8 cellular contexts compared by ENCODE assay signal in genomic region chr2:156435392-156435724, GRCh38. TPM values are rescaled to one million over a fixed set of nuclear protein-coding genes. Genes with fewer than 3 reads are reported as not detected.
DNase-seq lines count a peak whose midpoint lies in the region; ATAC-seq and TF ChIP-seq lines count a peak whose summit lies in the region.

No MANE protein-coding gene starts in this region.

- peak overlapping the region; percentile 97; the same call in 1 of the 2 replicates for H2AFZ ChIP-seq in KMS-11 (ENCODE audit: low read depth)

- H3K4me3 ChIP-seq in KMS-11 (IDR thresholded peaks at IDR 0.05; ENCODE audit: insufficient read depth, low read depth, low read length) (no peak overlapping the region), choroid plexus epithelial cell (ENCODE audit: low read depth, low read length) (peak overlapping the region; percentile 77), mucosa of descending colon (peak overlapping the region; percentile 48)

- H3K27me3 ChIP-seq in KMS-11 (ENCODE audit: insufficient read depth, low read depth) = no peaks in the 10 kb centered on the region

- DNase-seq in choroid plexus epithelial cell (ENCODE audit: low read depth) (no peak), mucosa of descending colon (no peak), epidermal melanocyte (ENCODE audit: insufficient read length, low spot score) (no peak), NCI-H82 treated with DMSO at 0.1 percent for 48 hours (lab: John Stamatoyannopoulos, UW; ENCODE audit: unreplicated experiment) (no peak), OCI-M1 (lab: John Stamatoyannopoulos, UW) (no peak)

- no peaks in the 10 kb centered on the region for H3K9me3 ChIP-seq in mucosa of descending colon

- H3K9ac ChIP-seq in KMS-11 = no peak overlapping the region

- H3K4me2 ChIP-seq in KMS-11 = no peak overlapping the region

- intact Hi-C loops in mucosa of descending colon (cut with DNase I, micrococcal nuclease) = no loop called here

- no peak overlapping the region for H3K27ac ChIP-seq in KMS-11

- H4K20me1 ChIP-seq in KMS-11 (ENCODE audit: insufficient read depth) = no peaks in the 10 kb centered on the region

- H3K36me3 ChIP-seq in KMS-11 (ENCODE audit: insufficient read depth) (no peaks in the 10 kb centered on the region), mucosa of descending colon (ENCODE audit: low read depth) (no peaks in the 10 kb centered on the region)

- peaks cover 15% of the 10 kb centered on the region; the same call in 1 of the 2 replicates for H3K79me2 ChIP-seq in KMS-11 (ENCODE audit: insufficient read depth, low read depth)

- peaks cover 49% of the 10 kb centered on the region for H3K4me1 ChIP-seq in KMS-11 (ENCODE audit: low read depth, poor library complexity, severe bottlenecking)
- H3K4me1 ChIP-seq in mucosa of descending colon (ENCODE audit: low read depth) = peaks cover 10% of the 10 kb centered on the region

- no peak for TF ChIP-seq CTCF in KMS-11 (conservative IDR thresholded peaks at IDR 0.05; ENCODE audit: low read depth, low read length)
- TF ChIP-seq CTCF in choroid plexus epithelial cell (conservative IDR thresholded peaks at IDR 0.05; ENCODE audit: low read depth, low read length) = no peak
- TF ChIP-seq CTCF in mucosa of descending colon (IDR thresholded peaks at IDR 0.05) = no peak

- ATAC-seq in GM18868 (IDR thresholded peaks at IDR 0.05; ENCODE audit: unreplicated experiment) (peak; percentile 4), mucosa of descending colon (no peak), HG03457 (IDR thresholded peaks at IDR 0.05; ENCODE audit: unreplicated experiment) (no peak)

RNA-seq across cellular contexts. Expression of gene GPD2, which starts 0.8 kb away (rescaled TPM):
- total RNA-seq in mucosa of descending colon = 10 to 100 TPM; 42.9 to 83.5 (median 77.9) TPM
